1 cellular context compared by ENCODE assay signal in genomic region chr5:148388692-148389091, GRCh38.
TF ChIP-seq lines count a peak whose summit lies in the region.

No MANE protein-coding gene starts in this region.

TF ChIP-seq in GM23338, 12 proteins besides CTCF, POLR2A, EP300 and RAD21 (continued from another document):
- TF ChIP-seq, protein P1, sequence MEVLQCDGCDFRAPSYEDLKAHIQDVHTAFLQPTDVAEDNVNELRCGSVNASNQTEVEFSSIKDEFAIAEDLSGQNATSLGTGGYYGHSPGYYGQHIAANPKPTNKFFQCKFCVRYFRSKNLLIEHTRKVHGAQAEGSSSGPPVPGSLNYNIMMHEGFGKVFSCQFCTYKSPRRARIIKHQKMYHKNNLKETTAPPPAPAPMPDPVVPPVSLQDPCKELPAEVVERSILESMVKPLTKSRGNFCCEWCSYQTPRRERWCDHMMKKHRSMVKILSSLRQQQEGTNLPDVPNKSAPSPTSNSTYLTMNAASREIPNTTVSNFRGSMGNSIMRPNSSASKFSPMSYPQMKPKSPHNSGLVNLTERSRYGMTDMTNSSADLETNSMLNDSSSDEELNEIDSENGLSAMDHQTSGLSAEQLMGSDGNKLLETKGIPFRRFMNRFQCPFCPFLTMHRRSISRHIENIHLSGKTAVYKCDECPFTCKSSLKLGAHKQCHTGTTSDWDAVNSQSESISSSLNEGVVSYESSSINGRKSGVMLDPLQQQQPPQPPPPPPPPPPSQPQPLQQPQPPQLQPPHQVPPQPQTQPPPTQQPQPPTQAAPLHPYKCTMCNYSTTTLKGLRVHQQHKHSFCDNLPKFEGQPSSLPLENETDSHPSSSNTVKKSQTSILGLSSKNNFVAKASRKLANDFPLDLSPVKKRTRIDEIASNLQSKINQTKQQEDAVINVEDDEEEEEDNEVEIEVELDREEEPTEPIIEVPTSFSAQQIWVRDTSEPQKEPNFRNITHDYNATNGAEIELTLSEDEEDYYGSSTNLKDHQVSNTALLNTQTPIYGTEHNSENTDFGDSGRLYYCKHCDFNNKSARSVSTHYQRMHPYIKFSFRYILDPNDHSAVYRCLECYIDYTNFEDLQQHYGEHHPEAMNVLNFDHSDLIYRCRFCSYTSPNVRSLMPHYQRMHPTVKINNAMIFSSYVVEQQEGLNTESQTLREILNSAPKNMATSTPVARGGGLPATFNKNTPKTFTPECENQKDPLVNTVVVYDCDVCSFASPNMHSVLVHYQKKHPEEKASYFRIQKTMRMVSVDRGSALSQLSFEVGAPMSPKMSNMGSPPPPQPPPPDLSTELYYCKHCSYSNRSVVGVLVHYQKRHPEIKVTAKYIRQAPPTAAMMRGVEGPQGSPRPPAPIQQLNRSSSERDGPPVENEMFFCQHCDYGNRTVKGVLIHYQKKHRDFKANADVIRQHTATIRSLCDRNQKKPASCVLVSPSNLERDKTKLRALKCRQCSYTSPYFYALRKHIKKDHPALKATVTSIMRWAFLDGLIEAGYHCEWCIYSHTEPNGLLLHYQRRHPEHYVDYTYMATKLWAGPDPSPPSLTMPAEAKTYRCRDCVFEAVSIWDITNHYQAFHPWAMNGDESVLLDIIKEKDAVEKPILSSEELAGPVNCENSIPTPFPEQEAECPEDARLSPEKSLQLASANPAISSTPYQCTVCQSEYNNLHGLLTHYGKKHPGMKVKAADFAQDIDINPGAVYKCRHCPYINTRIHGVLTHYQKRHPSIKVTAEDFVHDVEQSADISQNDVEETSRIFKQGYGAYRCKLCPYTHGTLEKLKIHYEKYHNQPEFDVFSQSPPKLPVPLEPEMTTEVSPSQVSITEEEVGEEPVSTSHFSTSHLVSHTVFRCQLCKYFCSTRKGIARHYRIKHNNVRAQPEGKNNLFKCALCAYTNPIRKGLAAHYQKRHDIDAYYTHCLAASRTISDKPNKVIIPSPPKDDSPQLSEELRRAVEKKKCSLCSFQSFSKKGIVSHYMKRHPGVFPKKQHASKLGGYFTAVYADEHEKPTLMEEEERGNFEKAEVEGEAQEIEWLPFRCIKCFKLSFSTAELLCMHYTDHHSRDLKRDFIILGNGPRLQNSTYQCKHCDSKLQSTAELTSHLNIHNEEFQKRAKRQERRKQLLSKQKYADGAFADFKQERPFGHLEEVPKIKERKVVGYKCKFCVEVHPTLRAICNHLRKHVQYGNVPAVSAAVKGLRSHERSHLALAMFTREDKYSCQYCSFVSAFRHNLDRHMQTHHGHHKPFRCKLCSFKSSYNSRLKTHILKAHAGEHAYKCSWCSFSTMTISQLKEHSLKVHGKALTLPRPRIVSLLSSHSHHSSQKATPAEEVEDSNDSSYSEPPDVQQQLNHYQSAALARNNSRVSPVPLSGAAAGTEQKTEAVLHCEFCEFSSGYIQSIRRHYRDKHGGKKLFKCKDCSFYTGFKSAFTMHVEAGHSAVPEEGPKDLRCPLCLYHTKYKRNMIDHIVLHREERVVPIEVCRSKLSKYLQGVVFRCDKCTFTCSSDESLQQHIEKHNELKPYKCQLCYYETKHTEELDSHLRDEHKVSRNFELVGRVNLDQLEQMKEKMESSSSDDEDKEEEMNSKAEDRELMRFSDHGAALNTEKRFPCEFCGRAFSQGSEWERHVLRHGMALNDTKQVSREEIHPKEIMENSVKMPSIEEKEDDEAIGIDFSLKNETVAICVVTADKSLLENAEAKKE (CRISPR knock-in tag; IDR thresholded peaks at IDR 0.05) = no peak
- TF ChIP-seq ZNF331 (CRISPR knock-in tag; IDR thresholded peaks at IDR 0.05; ENCODE audit: low read depth) (no peak), ZNF114 (CRISPR knock-in tag; IDR thresholded peaks at IDR 0.05) (no peak), ETS1 (IDR thresholded peaks at IDR 0.05) (no peak), STAT1 (IDR thresholded peaks at IDR 0.05; ENCODE audit: unreplicated experiment) (no peak), POLR2AphosphoS5 (IDR thresholded peaks at IDR 0.05; ENCODE audit: low read depth) (no peak), JUNB (IDR thresholded peaks at IDR 0.05; ENCODE audit: unreplicated experiment) (no peak)
- TF ChIP-seq, protein P2, sequence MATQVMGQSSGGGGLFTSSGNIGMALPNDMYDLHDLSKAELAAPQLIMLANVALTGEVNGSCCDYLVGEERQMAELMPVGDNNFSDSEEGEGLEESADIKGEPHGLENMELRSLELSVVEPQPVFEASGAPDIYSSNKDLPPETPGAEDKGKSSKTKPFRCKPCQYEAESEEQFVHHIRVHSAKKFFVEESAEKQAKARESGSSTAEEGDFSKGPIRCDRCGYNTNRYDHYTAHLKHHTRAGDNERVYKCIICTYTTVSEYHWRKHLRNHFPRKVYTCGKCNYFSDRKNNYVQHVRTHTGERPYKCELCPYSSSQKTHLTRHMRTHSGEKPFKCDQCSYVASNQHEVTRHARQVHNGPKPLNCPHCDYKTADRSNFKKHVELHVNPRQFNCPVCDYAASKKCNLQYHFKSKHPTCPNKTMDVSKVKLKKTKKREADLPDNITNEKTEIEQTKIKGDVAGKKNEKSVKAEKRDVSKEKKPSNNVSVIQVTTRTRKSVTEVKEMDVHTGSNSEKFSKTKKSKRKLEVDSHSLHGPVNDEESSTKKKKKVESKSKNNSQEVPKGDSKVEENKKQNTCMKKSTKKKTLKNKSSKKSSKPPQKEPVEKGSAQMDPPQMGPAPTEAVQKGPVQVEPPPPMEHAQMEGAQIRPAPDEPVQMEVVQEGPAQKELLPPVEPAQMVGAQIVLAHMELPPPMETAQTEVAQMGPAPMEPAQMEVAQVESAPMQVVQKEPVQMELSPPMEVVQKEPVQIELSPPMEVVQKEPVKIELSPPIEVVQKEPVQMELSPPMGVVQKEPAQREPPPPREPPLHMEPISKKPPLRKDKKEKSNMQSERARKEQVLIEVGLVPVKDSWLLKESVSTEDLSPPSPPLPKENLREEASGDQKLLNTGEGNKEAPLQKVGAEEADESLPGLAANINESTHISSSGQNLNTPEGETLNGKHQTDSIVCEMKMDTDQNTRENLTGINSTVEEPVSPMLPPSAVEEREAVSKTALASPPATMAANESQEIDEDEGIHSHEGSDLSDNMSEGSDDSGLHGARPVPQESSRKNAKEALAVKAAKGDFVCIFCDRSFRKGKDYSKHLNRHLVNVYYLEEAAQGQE (IDR thresholded peaks at IDR 0.05; ENCODE audit: unreplicated experiment) = no peak
